In the genomic region with DNA sequence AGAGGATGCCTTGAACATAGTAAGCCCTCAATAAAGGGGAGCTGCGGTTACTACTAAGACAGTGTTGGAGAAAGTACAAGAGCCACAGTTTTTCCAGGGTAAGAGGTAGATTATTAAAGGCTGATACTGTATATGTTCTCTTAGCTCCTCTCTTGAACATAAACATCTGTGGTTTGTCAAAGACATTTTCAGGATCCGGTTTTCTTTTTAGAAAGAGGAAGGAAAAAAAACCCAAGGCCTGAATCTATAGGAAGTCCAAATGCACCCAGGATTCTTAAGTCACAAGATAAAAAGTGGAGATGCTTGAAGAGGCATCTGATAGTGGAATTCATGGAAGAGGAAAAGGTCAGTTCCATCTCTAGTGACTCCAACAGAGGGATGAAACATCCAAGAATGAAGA, we compare ENCODE assay signal across 1 cellular context.
TF ChIP-seq lines count a peak whose summit lies in the region.

No MANE protein-coding gene starts in this region.

TF ChIP-seq in GM12878, 131 proteins besides CTCF, POLR2A, EP300 and RAD21:
- TF ChIP-seq ETV6 (conservative IDR thresholded peaks at IDR 0.05 in 1 of 2, IDR thresholded peaks at IDR 0.05 in 1 of 2; ENCODE audit: borderline replicate concordance in 1 of 2, low read depth in 1 of 2) (no peak), IKZF1 (conservative IDR thresholded peaks at IDR 0.05) (0 out of 2 replicates have a peak, but pooled peaks have one; percentile 10), ESRRA (IDR thresholded peaks at IDR 0.05; ENCODE audit: low read length) (no peak), SREBF1 (IDR thresholded peaks at IDR 0.05; ENCODE audit: low read length) (no peak), RAD51 (IDR thresholded peaks at IDR 0.05) (no peak), RBBP5 (conservative IDR thresholded peaks at IDR 0.05) (no peak)
